In genomic region chr11:88575876-88576275, GRCh38 we compare ENCODE assay signal across 8 cellular contexts.
"Had no signal": no experiment of that assay in that cellular context is flagged by ENCODE, and none has a peak within 500 bp of the region (broad histone marks: within the 10 kb centered on the region; RNA-seq: fewer than 3 reads in every experiment).

No MANE protein-coding gene starts in this region.

- H2AFZ ChIP-seq: GM23338 had no signal

- H3K27ac ChIP-seq: HL-60 had no signal

- H3K4me3 Mint-ChIP-seq: GM23338, H9, IgD-negative memory B cell had no signal

- H3K4me1 Mint-ChIP-seq: IgD-negative memory B cell had no signal

- H3K9me3 Mint-ChIP-seq: GM23338, H9, IgD-negative memory B cell had no signal

- H3K36me3 Mint-ChIP-seq: IgD-negative memory B cell had no signal

- ATAC-seq: GM23338, HepG2 had no signal

- DNase-seq: H9, HCEC 1CT had no signal

- H3K4me2 ChIP-seq: GM23338 had no signal

- H3K27ac Mint-ChIP-seq: GM23338, IgD-negative memory B cell had no signal

- H3K4me3 ChIP-seq: GM23338 had no signal

- FAIRE-seq: H1, H54, HepG2 had no signal
